In genomic region chr6:37559060-37559459, GRCh38 we compare ENCODE assay signal across 1 cellular context.
TF ChIP-seq lines count a peak whose summit lies in the region.

No MANE protein-coding gene starts in this region.

TF ChIP-seq in IMR-90, 13 proteins besides CTCF, POLR2A, EP300 and RAD21:
- TF ChIP-seq ELK1 (IDR thresholded peaks at IDR 0.05; ENCODE audit: borderline replicate concordance, low read depth, low read length), result no peak
- no peak for TF ChIP-seq RCOR1 (IDR thresholded peaks at IDR 0.05; ENCODE audit: insufficient replicate concordance, low read length)
- no peak for TF ChIP-seq SMC3 (IDR thresholded peaks at IDR 0.05; ENCODE audit: low read depth, low read length)
- no peak for TF ChIP-seq MAZ (IDR thresholded peaks at IDR 0.05; ENCODE audit: borderline replicate concordance, low read depth, low read length)
- TF ChIP-seq MXI1 (IDR thresholded peaks at IDR 0.05; ENCODE audit: borderline replicate concordance, low read depth, low read length), result no peak
- no peak for TF ChIP-seq FOS (IDR thresholded peaks at IDR 0.05; ENCODE audit: low read depth, low read length)
- no peak for TF ChIP-seq BHLHE40 (IDR thresholded peaks at IDR 0.05; ENCODE audit: low read depth, low read length)
- TF ChIP-seq RFX5 (IDR thresholded peaks at IDR 0.05; ENCODE audit: low read depth, low read length), result no peak
- TF ChIP-seq MAFK (IDR thresholded peaks at IDR 0.05; ENCODE audit: low read depth, low read length), result no peak
- TF ChIP-seq CEBPB (IDR thresholded peaks at IDR 0.05; ENCODE audit: low read depth, low read length), result no peak
